ENCODE assay signal across 19 cellular contexts in the genomic region with DNA sequence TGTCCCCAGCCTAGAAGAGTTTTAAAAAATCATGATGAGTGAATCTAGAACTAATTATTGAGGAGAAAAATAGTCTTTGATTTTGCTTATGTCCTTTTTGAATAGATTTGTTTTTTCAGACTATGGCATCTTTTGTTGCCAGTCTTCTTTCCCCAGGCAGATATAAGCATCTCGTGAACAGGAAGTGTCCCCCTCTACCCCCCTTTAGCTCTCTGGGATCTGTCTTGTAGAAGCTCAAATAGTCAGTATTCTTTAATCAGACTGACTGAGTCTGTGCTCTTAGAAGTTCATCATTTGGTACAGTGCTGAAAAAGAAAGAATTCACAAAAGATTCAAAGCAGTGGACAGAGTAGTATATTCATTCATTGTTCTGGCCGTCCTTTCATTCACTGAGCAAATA. TPM values are rescaled to one million over a fixed set of nuclear protein-coding genes. Genes with fewer than 3 reads are reported as not detected.
DNase-seq lines count a peak whose midpoint lies in the region; ATAC-seq and TF ChIP-seq lines count a peak whose summit lies in the region.
"Had no signal": no experiment of that assay in that cellular context is flagged by ENCODE, and none has a peak within 500 bp of the region (broad histone marks: within the 10 kb centered on the region; RNA-seq: fewer than 3 reads in every experiment).

No MANE protein-coding gene starts in this region.

- ATAC-seq in Panc1, result no peak
- ATAC-seq in HG03045 (IDR thresholded peaks at IDR 0.05; ENCODE audit: unreplicated experiment), result no peak
- ATAC-seq in lower lobe of right lung, result no peak
- no peak for ATAC-seq in HG02938 (IDR thresholded peaks at IDR 0.05; ENCODE audit: unreplicated experiment)
- ATAC-seq: A549 had no signal

- BruUV-seq in Panc1 (replicated peaks; lab: Mats Ljungman, UMichigan), result TSS peak; percentile 15

- DNase-seq in Karpas-422, result no peak
- DNase-seq in Panc1 (ENCODE audit: low read depth, low spot score), result no peak
- no peak for DNase-seq in lower lobe of right lung
- DNase-seq: AML-193; C1 segment of cervical spinal cord; CD4-positive, alpha-beta memory T cell; CD4-positive, CD25-positive, alpha-beta regulatory T cell; CD8-positive, alpha-beta memory T cell; COR-L47; DMS 273 treated with DMSO at 0.1 percent for 48 hours; DMS153; DMS53; DMS79; GF-D8 had no signal

- H3K27ac ChIP-seq in BLaER1, result no peak overlapping the region
- peak overlapping the region; percentile 57 for H3K27ac ChIP-seq in Karpas-422 (ENCODE audit: low read length)
- no peak overlapping the region for H3K27ac ChIP-seq in Panc1 (ENCODE audit: low read length)
- no peak overlapping the region for H3K27ac ChIP-seq in lower lobe of right lung
- H3K27ac ChIP-seq: 22Rv1, A549 had no signal

- H2AFZ ChIP-seq in Karpas-422 (ENCODE audit: low read length), result no peak overlapping the region

- POLR2A ChIA-PET in Panc1 (lab: Charles Lee), result interaction anchor here (0.7 kb wide), 1 partner anchor 1231 kb away, joined by 5 read pairs; no protein-coding TSS in a partner anchor

- in situ Hi-C loops in Panc1 (cut with HindIII; ENCODE audit: low pct_unique_long_range_greater_than_20kb, low sequenced_read_pairs), result no loop called here

- H3K79me2 ChIP-seq in Karpas-422 (ENCODE audit: low read length), result peaks cover 100% of the 10 kb centered on the region

- H3K9me2 ChIP-seq in Karpas-422 (replicated peaks; ENCODE audit: insufficient read depth, low read length), result no peaks in the 10 kb centered on the region

- intact Hi-C loops in Panc1 (cut with micrococcal nuclease; ENCODE audit: unreplicated experiment), result no loop called here
- intact Hi-C loops in lower lobe of right lung (cut with DNase I), result no loop called here

- H3K4me3 ChIP-seq in BLaER1 (no peak overlapping the region), Karpas-422 (ENCODE audit: low read length) (no peak overlapping the region), Panc1 (ENCODE audit: low read depth in 2 of 2, low read length in 2 of 2) (no peak overlapping the region), lower lobe of right lung (no peak overlapping the region)
- H3K4me3 ChIP-seq: A549 had no signal

- no peaks in the 10 kb centered on the region; the same call in 1 of the 2 replicates for H3K9me3 ChIP-seq in BLaER1
- H3K9me3 ChIP-seq in Karpas-422 (ENCODE audit: low read length), result no peaks in the 10 kb centered on the region
- no peaks in the 10 kb centered on the region for H3K9me3 ChIP-seq in Panc1 (ENCODE audit: control insufficient read depth, insufficient read depth, low read depth, low read length)
- H3K9me3 ChIP-seq in lower lobe of right lung, result no peaks in the 10 kb centered on the region
- H3K9me3 ChIP-seq: A549 had no signal

- H3K4me2 ChIP-seq in BLaER1 (peak overlapping the region; percentile 12; the same call in 1 of the 2 replicates), Karpas-422 (ENCODE audit: low read depth, low read length, poor library complexity, severe bottlenecking) (peak overlapping the region; percentile 27)
- H3K4me2 ChIP-seq: A549 had no signal

- no peaks in the 10 kb centered on the region for H3K27me3 ChIP-seq in BLaER1
- no peaks in the 10 kb centered on the region for H3K27me3 ChIP-seq in Karpas-422 (ENCODE audit: low read length)
- H3K27me3 ChIP-seq in Panc1 (ENCODE audit: control insufficient read depth, insufficient read depth, low read length), result no peaks in the 10 kb centered on the region
- no peaks in the 10 kb centered on the region for H3K27me3 ChIP-seq in lower lobe of right lung (ENCODE audit: low read depth)

- TF ChIP-seq CTCF in Panc1 (IDR thresholded peaks at IDR 0.05) (no peak), lower lobe of right lung (IDR thresholded peaks at IDR 0.05) (no peak)

- H4K20me1 ChIP-seq in BLaER1 (peaks cover 100% of the 10 kb centered on the region), Karpas-422 (ENCODE audit: insufficient read depth, low read depth, low read length) (peaks cover 61% of the 10 kb centered on the region)

- CTCF ChIA-PET in Panc1 (lab: Charles Lee), result interaction anchor here (0.7 kb wide), 1 partner anchor 107 kb away, joined by 5 read pairs; no protein-coding TSS in a partner anchor

- H3K36me3 ChIP-seq in BLaER1 (peaks cover 94% of the 10 kb centered on the region), Karpas-422 (ENCODE audit: insufficient read depth, low read length) (peaks cover 46% of the 10 kb centered on the region), Panc1 (ENCODE audit: control insufficient read depth, insufficient read depth, low read length) (no peaks in the 10 kb centered on the region), lower lobe of right lung (no peaks in the 10 kb centered on the region)

- H3K9ac ChIP-seq in BLaER1, result no peak overlapping the region
- H3K9ac ChIP-seq in Karpas-422 (ENCODE audit: low read length), result peak overlapping the region; percentile 24; the same call in 1 of the 2 replicates

- H3K4me1 ChIP-seq in BLaER1 (peaks cover 80% of the 10 kb centered on the region), Karpas-422 (ENCODE audit: low read length) (peaks cover 86% of the 10 kb centered on the region), Panc1 (ENCODE audit: control insufficient read depth, insufficient read depth, low read length) (no peaks in the 10 kb centered on the region), lower lobe of right lung (no peaks in the 10 kb centered on the region)
- H3K4me1 ChIP-seq: A549 had no signal

RNA-seq across cellular contexts. Expression of a gene that starts 10.4 kb away (rescaled TPM):
- total RNA-seq in Karpas-422 (2014; rRNA removed; shearing (Covaris generic); ENCODE audit: low replicate concordance), result 61.8 and 94.7 TPM in 2 replicates
- total RNA-seq in Panc1 (2021; ENCODE audit: unreplicated experiment) (14.0 TPM), lower lobe of right lung (85.0 TPM)
- 8.1 TPM for polyA plus RNA-seq in Panc1 (2012; ENCODE audit: insufficient read length)

RNA-seq across cellular contexts. Expression of a gene that starts 50.8 kb away (rescaled TPM):
- 11.1 and 29.7 TPM in 2 replicates for total RNA-seq in Karpas-422 (2014; rRNA removed; shearing (Covaris generic); ENCODE audit: low replicate concordance)
- total RNA-seq in Panc1 (2021; ENCODE audit: unreplicated experiment), result 9.7 TPM
- 3.2 TPM for polyA plus RNA-seq in Panc1 (2012; ENCODE audit: insufficient read length)
- total RNA-seq in lower lobe of right lung, result 15.4 TPM
